ENCODE assay signal across 17 cellular contexts in genomic region chr2:134432438-134432883, GRCh38.
DNase-seq lines count a peak whose midpoint lies in the region; ATAC-seq, FAIRE-seq and TF ChIP-seq lines count a peak whose summit lies in the region.
"Had no signal": no experiment of that assay in that cellular context is flagged by ENCODE, and none has a peak within 500 bp of the region (broad histone marks: within the 10 kb centered on the region; RNA-seq: fewer than 3 reads in every experiment).

No MANE protein-coding gene starts in this region.

- peaks cover 0 to 57% of the 10 kb centered on the region in 2 donors for H3K36me3 ChIP-seq in left lung
- H3K36me3 ChIP-seq: cardiac muscle cell had no signal

- DNase-seq in NCI-H510A treated with DMSO at 0.1 percent for 48 hours (lab: John Stamatoyannopoulos, UW) (peak; percentile 9), NCI-H510A (lab: John Stamatoyannopoulos, UW) (no peak), T-helper 17 cell (no peak), left lung (no peak), GM19239 (ENCODE audit: insufficient read length, low spot score) (no peak)
- no peak for DNase-seq in activated CD4-positive, alpha-beta T cell treated with anti-CD3 and anti-CD28 coated beads, Interleukin-2, amount 50 U/mL, for 1 hour
- DNase-seq: activated CD4-positive, alpha-beta memory T cell treated with anti-CD3 and anti-CD28 coated beads, Interleukin-2, amount 10 ng/mL, durations not matched to agents 7 days and 5 days; activated naive CD8-positive, alpha-beta T cell treated with anti-CD3 and anti-CD28 coated beads, Interleukin-2, amount 10 ng/mL, durations not matched to agents 7 days and 5 days; activated T-cell treated with anti-CD3 and anti-CD28 coated beads, Interleukin-2, amount 50 U/mL, for 72 hours; NCI-H2029; NCI-H526; stimulated activated naive B cell treated with anti-CD40 and anti-IgM and Interleukin-4, amounts not matched to agents 10 μg/mL and 1 μg/mL and 100 μg/mL, for 72 hours; trophoblast cell had no signal

- H3K27ac Mint-ChIP-seq in T-helper 17 cell, result no peak overlapping the region
- H3K27ac Mint-ChIP-seq: activated CD4-positive, alpha-beta memory T cell treated with anti-CD3 and anti-CD28 coated beads, Interleukin-2, amount 10 ng/mL, durations not matched to agents 7 days and 5 days; activated naive CD8-positive, alpha-beta T cell treated with anti-CD3 and anti-CD28 coated beads, Interleukin-2, amount 10 ng/mL, durations not matched to agents 7 days and 5 days; activated T-cell treated with anti-CD3 and anti-CD28 coated beads, Interleukin-2, amount 50 U/mL, for 72 hours; stimulated activated naive B cell treated with anti-CD40 and anti-IgM and Interleukin-4, amounts not matched to agents 10 μg/mL and 1 μg/mL and 100 μg/mL, for 72 hours had no signal

- H3K4me1 ChIP-seq in left lung, result no peaks in the 10 kb centered on the region

- no peaks in the 10 kb centered on the region for H3K27me3 Mint-ChIP-seq in T-helper 17 cell
- H3K27me3 Mint-ChIP-seq: activated CD4-positive, alpha-beta memory T cell treated with anti-CD3 and anti-CD28 coated beads, Interleukin-2, amount 10 ng/mL, durations not matched to agents 7 days and 5 days; activated naive CD8-positive, alpha-beta T cell treated with anti-CD3 and anti-CD28 coated beads, Interleukin-2, amount 10 ng/mL, durations not matched to agents 7 days and 5 days; stimulated activated naive B cell treated with anti-CD40 and anti-IgM and Interleukin-4, amounts not matched to agents 10 μg/mL and 1 μg/mL and 100 μg/mL, for 72 hours had no signal

- H3K27ac ChIP-seq in left lung, result no peak overlapping the region
- H3K27ac ChIP-seq: cardiac muscle cell had no signal

- intact Hi-C loops in left lung (cut with DNase I), result no loop called here

- FAIRE-seq in GM19239 (lab: Jason Lieb, UNC), result no peak
- FAIRE-seq: A204.1 had no signal

- H3K4me3 ChIP-seq in left lung, result no peak overlapping the region
- H3K4me3 ChIP-seq: cardiac muscle cell had no signal

- H3K27me3 ChIP-seq in left lung, result no peaks in the 10 kb centered on the region
- H3K27me3 ChIP-seq: cardiac muscle cell had no signal

- TF ChIP-seq CTCF in left lung (IDR thresholded peaks at IDR 0.05), result no peak

- ATAC-seq in T-helper 17 cell, result no peak
- ATAC-seq in left lung, result peak; percentile 12
- no peak for ATAC-seq in HG02623 (IDR thresholded peaks at IDR 0.05; ENCODE audit: unreplicated experiment)
- no peak for ATAC-seq in HG03354 (IDR thresholded peaks at IDR 0.05; ENCODE audit: poor library complexity, severe bottlenecking, unreplicated experiment)
- ATAC-seq: activated T-cell treated with anti-CD3 and anti-CD28 coated beads, Interleukin-2, amount 50 U/mL, for 72 hours; stimulated activated naive B cell treated with anti-CD40 and anti-IgM and Interleukin-4, amounts not matched to agents 10 μg/mL and 1 μg/mL and 100 μg/mL, for 72 hours had no signal

- H3K9me3 ChIP-seq in T-helper 17 cell (ENCODE audit: control insufficient read depth, low read length, poor library complexity, severe bottlenecking), result no peaks in the 10 kb centered on the region
- H3K9me3 ChIP-seq in left lung, result no peaks in the 10 kb centered on the region

- peaks cover 15% of the 10 kb centered on the region for H3K36me3 Mint-ChIP-seq in T-helper 17 cell (ENCODE audit: low read depth)

- H3K4me1 Mint-ChIP-seq in T-helper 17 cell, result peaks cover 17% of the 10 kb centered on the region
- H3K4me1 Mint-ChIP-seq: activated CD4-positive, alpha-beta memory T cell treated with anti-CD3 and anti-CD28 coated beads, Interleukin-2, amount 10 ng/mL, durations not matched to agents 7 days and 5 days; activated naive CD8-positive, alpha-beta T cell treated with anti-CD3 and anti-CD28 coated beads, Interleukin-2, amount 10 ng/mL, durations not matched to agents 7 days and 5 days had no signal

- H3K4me3 Mint-ChIP-seq in T-helper 17 cell, result peak overlapping the region; percentile 50
- H3K4me3 Mint-ChIP-seq: activated CD4-positive, alpha-beta memory T cell treated with anti-CD3 and anti-CD28 coated beads, Interleukin-2, amount 10 ng/mL, durations not matched to agents 7 days and 5 days; activated naive CD8-positive, alpha-beta T cell treated with anti-CD3 and anti-CD28 coated beads, Interleukin-2, amount 10 ng/mL, durations not matched to agents 7 days and 5 days; activated T-cell treated with anti-CD3 and anti-CD28 coated beads, Interleukin-2, amount 50 U/mL, for 72 hours; stimulated activated naive B cell treated with anti-CD40 and anti-IgM and Interleukin-4, amounts not matched to agents 10 μg/mL and 1 μg/mL and 100 μg/mL, for 72 hours had no signal
